Comparison of ENCODE assay signal across 8 cellular contexts in genomic region chr1:1144122-1144842, GRCh38. TPM values are rescaled to one million over a fixed set of nuclear protein-coding genes. Genes with fewer than 3 reads are reported as not detected.
DNase-seq lines count a peak whose midpoint lies in the region; ATAC-seq and TF ChIP-seq lines count a peak whose summit lies in the region.

No MANE protein-coding gene starts in this region.

- peak overlapping the region; percentile 89 for H3K27ac Mint-ChIP-seq in activated CD4-positive, alpha-beta memory T cell treated with anti-CD3 and anti-CD28 coated beads, Interleukin-2, amount 10 ng/mL, durations not matched to agents 7 days and 5 days

- H3K27me3 Mint-ChIP-seq in activated CD4-positive, alpha-beta memory T cell treated with anti-CD3 and anti-CD28 coated beads, Interleukin-2, amount 10 ng/mL, durations not matched to agents 7 days and 5 days, result no peaks in the 10 kb centered on the region

- ATAC-seq in left lobe of liver (peak; percentile 9), upper lobe of left lung (ENCODE audit: low FRiP score in 2 of 2) (peak; percentile 47 to 73)

- H3K36me3 ChIP-seq in upper lobe of left lung, result no peaks in the 10 kb centered on the region

- CTCF ChIA-PET in GM10248 (lab: Yijun Ruan, JAX), result no interaction called here
- CTCF ChIA-PET in activated CD4-positive, alpha-beta memory T cell treated with anti-CD3 and anti-CD28 coated beads, Interleukin-2, amount 10 ng/mL, durations not matched to agents 7 days and 5 days (lab: Charles Lee), result no interaction called here

- H3K4me1 Mint-ChIP-seq in activated CD4-positive, alpha-beta memory T cell treated with anti-CD3 and anti-CD28 coated beads, Interleukin-2, amount 10 ng/mL, durations not matched to agents 7 days and 5 days, result peaks cover 26% of the 10 kb centered on the region

- TF ChIP-seq CTCF in GM10248 (IDR thresholded peaks at IDR 0.05; ENCODE audit: control extremely low read depth, extremely low read depth, low read depth, missing control alignments) (no peak), upper lobe of left lung (IDR thresholded peaks at IDR 0.05) (no peak)

- peaks cover 0 to 18% (median 14%) of the 10 kb centered on the region in 4 donors for H3K4me1 ChIP-seq in upper lobe of left lung

- H3K9me3 ChIP-seq in upper lobe of left lung, result no peaks in the 10 kb centered on the region

- DNase-seq in GM10248 (ENCODE audit: extremely low spot score) (peak; percentile 72), NCI-H146 (lab: John Stamatoyannopoulos, UW) (peak; percentile 62), left lobe of liver (ENCODE audit: low spot score) (no peak), upper lobe of left lung (peak; percentile 66 to 85), DMS114 treated with DMSO at 0.1 percent for 48 hours (lab: John Stamatoyannopoulos, UW; ENCODE audit: unreplicated experiment) (no peak), substantia nigra (lab: John Stamatoyannopoulos, UW) (no peak), COLO829 (ENCODE audit: low spot score) (no peak)
- peak; percentile 69 for DNase-seq in activated CD4-positive, alpha-beta memory T cell treated with anti-CD3 and anti-CD28 coated beads, Interleukin-2, amount 10 ng/mL, durations not matched to agents 7 days and 5 days

- POLR2A ChIA-PET in GM10248 (lab: Yijun Ruan, JAX), result no interaction called here
- POLR2A ChIA-PET in activated CD4-positive, alpha-beta memory T cell treated with anti-CD3 and anti-CD28 coated beads, Interleukin-2, amount 10 ng/mL, durations not matched to agents 7 days and 5 days (lab: Charles Lee), result no interaction called here

- H3K27ac ChIP-seq in upper lobe of left lung, result peak overlapping the region; percentile 42 to 74 (median 63)
- H3K27ac ChIP-seq in substantia nigra (ENCODE audit: low read depth, low read length, poor library complexity, severe bottlenecking), result no peak overlapping the region

- no peaks in the 10 kb centered on the region for H3K27me3 ChIP-seq in upper lobe of left lung

- no peak overlapping the region for H3K4me3 Mint-ChIP-seq in activated CD4-positive, alpha-beta memory T cell treated with anti-CD3 and anti-CD28 coated beads, Interleukin-2, amount 10 ng/mL, durations not matched to agents 7 days and 5 days

- WGBS in upper lobe of left lung, 2 donors, result 34 to 37% methylated on average over 8 to 25 of the region's 42 CpGs

- no peaks in the 10 kb centered on the region for H3K36me3 Mint-ChIP-seq in activated CD4-positive, alpha-beta memory T cell treated with anti-CD3 and anti-CD28 coated beads, Interleukin-2, amount 10 ng/mL, durations not matched to agents 7 days and 5 days (ENCODE audit: low read depth)

- H3K9me3 Mint-ChIP-seq in activated CD4-positive, alpha-beta memory T cell treated with anti-CD3 and anti-CD28 coated beads, Interleukin-2, amount 10 ng/mL, durations not matched to agents 7 days and 5 days, result no peaks in the 10 kb centered on the region

- H3K4me3 ChIP-seq in upper lobe of left lung, result no peak overlapping the region

- peak in 1 of 4 donors; percentile 43 for TF ChIP-seq POLR2A in upper lobe of left lung (IDR thresholded peaks at IDR 0.05)

- TF ChIP-seq EP300 in upper lobe of left lung (IDR thresholded peaks at IDR 0.05), result no peak

RNA-seq across cellular contexts. Expression of gene C1orf159, which starts 28.4 kb away (rescaled TPM):
- 10 to 100 TPM; 18.6 to 19.9 TPM for total RNA-seq in activated CD4-positive, alpha-beta memory T cell treated with anti-CD3 and anti-CD28 coated beads, Interleukin-2, amount 10 ng/mL, durations not matched to agents 7 days and 5 days
- total RNA-seq in left lobe of liver (8.4 TPM), upper lobe of left lung (10 to 100 TPM in 5 of 6 donors, 1 to 10 TPM in 1; 5.7 to 34.6 (median 15.2) TPM)

RNA-seq across cellular contexts. Expression of gene TTLL10, which starts 29.4 kb away (rescaled TPM):
- not detected for total RNA-seq in activated CD4-positive, alpha-beta memory T cell treated with anti-CD3 and anti-CD28 coated beads, Interleukin-2, amount 10 ng/mL, durations not matched to agents 7 days and 5 days
- total RNA-seq in left lobe of liver (not detected), upper lobe of left lung (10 to 100 TPM in 2 of 6 donors, 1 to 10 TPM in 3, under 1 TPM in 1; 0.86 to 14.5 (median 5.8) TPM)

Comparison
In these comparisons a context has a peak if more than half of its experiments do, and no peak if none do; other contexts are left out.
1. DNase-seq: peak in GM10248 (single experiment), NCI-H146 (single experiment), activated CD4-positive, alpha-beta memory T cell treated with anti-CD3 and anti-CD28 coated beads, Interleukin-2, amount 10 ng/mL, durations not matched to agents 7 days and 5 days (single experiment) and upper lobe of left lung (2 of 2); none in left lobe of liver (single experiment), DMS114 treated with DMSO at 0.1 percent for 48 hours (single experiment), substantia nigra (0 of 49) and COLO829 (single experiment).